In genomic region chr11:57458410-57459111, GRCh38 we compare ENCODE assay signal across 8 cellular contexts. TPM values are rescaled to one million over a fixed set of nuclear protein-coding genes. Genes with fewer than 3 reads are reported as not detected.
DNase-seq lines count a peak whose midpoint lies in the region; ATAC-seq and TF ChIP-seq lines count a peak whose summit lies in the region.

No MANE protein-coding gene starts in this region.

- H3K9ac ChIP-seq in BLaER1 (no peak overlapping the region), HCT116 (ENCODE audit: low read length) (peak overlapping the region; percentile 57)

- ATAC-seq in HCT116: peak; percentile 47
- ATAC-seq in SK-N-SH treated with all-trans-retinoic acid at 6 μM for 48 hours: peak; percentile 56
- ATAC-seq in body of pancreas: peak; percentile 47
- no peak for ATAC-seq in HG02870 (IDR thresholded peaks at IDR 0.05; ENCODE audit: unreplicated experiment)
- ATAC-seq in GM21737 (IDR thresholded peaks at IDR 0.05; ENCODE audit: unreplicated experiment): no peak

- CTCF ChIA-PET in HCT116 (lab: Charles Lee): interaction anchor here (0.6 to 3.9 kb wide), 17 partner anchors 14 to 1055 kb away, joined by 3 to 41 read pairs (median 4); partner anchors contain the start of genes SLC43A1 and UBE2L6

- H3K27me3 ChIP-seq in BLaER1 (peaks cover 51% of the 10 kb centered on the region), HCT116 (ENCODE audit: insufficient read depth, low read length) (no peaks in the 10 kb centered on the region), body of pancreas (no peaks in the 10 kb centered on the region), kidney epithelial cell (ENCODE audit: control insufficient read depth, insufficient read depth, low read length) (peaks cover 58% of the 10 kb centered on the region)

- H4K20me1 ChIP-seq in BLaER1: peaks cover 32% of the 10 kb centered on the region
- H4K20me1 ChIP-seq in HCT116 (ENCODE audit: insufficient read depth): no peaks in the 10 kb centered on the region

- no peaks in the 10 kb centered on the region for H3K79me2 ChIP-seq in HCT116 (ENCODE audit: insufficient read depth, low read length)

- intact Hi-C loops in HCT116 (cut with micrococcal nuclease) (loop anchor here (1.0 to 5.0 kb wide), 4 partner anchors 111 to 1054 kb away; no protein-coding TSS in a partner anchor), body of pancreas (cut with DNase I) (no loop called here)

- POLR2A ChIA-PET in HCT116 (lab: Charles Lee): interaction anchor here (1.3 to 1.7 kb wide), 3 partner anchors 66 to 185 kb away, joined by 4 to 5 read pairs (median 4); no protein-coding TSS in a partner anchor

- TF ChIP-seq CTCF in HCT116 (IDR thresholded peaks at IDR 0.05 in 2 of 3, conservative IDR thresholded peaks at IDR 0.05 in 1 of 3; ENCODE audit: borderline replicate concordance in 1 of 3, insufficient read depth in 1 of 3, low read depth in 2 of 3, low read length in 2 of 3): peak; percentile 78 to 94 (median 85)
- TF ChIP-seq CTCF in body of pancreas (IDR thresholded peaks at IDR 0.05): peak; percentile 67 to 86 (median 75)
- TF ChIP-seq CTCF in kidney epithelial cell (IDR thresholded peaks at IDR 0.05; ENCODE audit: insufficient read depth, low read length, poor library complexity, severe bottlenecking): peak; percentile 83

- no peaks in the 10 kb centered on the region for H3K9me2 ChIP-seq in HCT116 (ENCODE audit: insufficient read depth)

- peak overlapping the region; percentile 98 for H3K4me2 ChIP-seq in BLaER1
- H3K4me2 ChIP-seq in HCT116 (ENCODE audit: low read length): peak overlapping the region; percentile 98

- TF ChIP-seq POLR2A in HCT116 (IDR thresholded peaks at IDR 0.05; ENCODE audit: borderline replicate concordance, extremely low read depth, insufficient read depth, insufficient read length) (no peak), body of pancreas (IDR thresholded peaks at IDR 0.05) (no peak)

- H3K9me3 ChIP-seq in BLaER1 (no peaks in the 10 kb centered on the region), HCT116 (ENCODE audit: control insufficient read depth in 1 of 2, insufficient read depth in 1 of 2, low read depth in 1 of 2, low read length in 2 of 2) (no peaks in the 10 kb centered on the region), body of pancreas (no peaks in the 10 kb centered on the region)

- no peaks in the 10 kb centered on the region for H3K36me3 ChIP-seq in BLaER1
- no peaks in the 10 kb centered on the region for H3K36me3 ChIP-seq in HCT116 (ENCODE audit: control insufficient read depth in 1 of 2, insufficient read depth in 2 of 2, low read length in 2 of 2)
- H3K36me3 ChIP-seq in body of pancreas (replicated peaks in 1 of 2; ENCODE audit: insufficient read depth in 1 of 2, low read depth in 2 of 2): no peaks in the 10 kb centered on the region
- H3K36me3 ChIP-seq in kidney epithelial cell (ENCODE audit: control insufficient read depth, insufficient read depth, low read length): no peaks in the 10 kb centered on the region

- no peak overlapping the region for H3K27ac ChIP-seq in BLaER1
- no peak overlapping the region for H3K27ac ChIP-seq in HCT116 (ENCODE audit: low read depth, low read length)
- peak overlapping the region in 1 of 4 donors; percentile 3 for H3K27ac ChIP-seq in body of pancreas

- TF ChIP-seq RAD21 in HCT116 (IDR thresholded peaks at IDR 0.05; ENCODE audit: low read depth): peak; percentile 62

- 1 to 2% methylated on average over 22 to 41 of the region's 41 CpGs for WGBS in body of pancreas, 2 donors

- RAD21 ChIA-PET in HCT116 (lab: Charles Lee; ENCODE audit: low non-redundant PET in 1 of 2, low total read pairs in 2 of 2, uncharacterized antibody in 2 of 2, unreplicated experiment in 2 of 2): interaction anchor here (0.6 to 2.1 kb wide), 4 partner anchors 39 to 183 kb away, joined by 3 to 5 read pairs (median 4); no protein-coding TSS in a partner anchor

- H2AFZ ChIP-seq in HCT116 (ENCODE audit: low read depth, low read length, poor library complexity, severe bottlenecking): peak overlapping the region; percentile 98

- no TSS peak for BruUV-seq in HCT116 (replicated peaks; lab: Mats Ljungman, UMichigan)

- no peak for DNase-seq in HCT116 (ENCODE audit: low read depth, low spot score)
- DNase-seq in body of pancreas: peak; percentile 39 to 64 (median 60)
- DNase-seq in kidney epithelial cell (ENCODE audit: low read depth): no peak
- DNase-seq in stimulated activated CD4-positive, alpha-beta T cell treated with anti-CD3 and anti-CD28 coated beads, Interleukin-2, amount 100 ng/mL, for 48 hours: peak; percentile 45 to 49

- H3K4me1 ChIP-seq in BLaER1 (peaks cover 51% of the 10 kb centered on the region), HCT116 (ENCODE audit: control insufficient read depth in 1 of 2, insufficient read depth in 2 of 2, low read length in 2 of 2) (peaks cover 16 to 42% of the 10 kb centered on the region in 2 experiments; a peak in 3 of 4 replicates), body of pancreas (peaks cover 49% of the 10 kb centered on the region)

- H3K4me3 ChIP-seq in BLaER1 (peak overlapping the region; percentile 76), HCT116 (replicated peaks in 1 of 2; ENCODE audit: low read depth in 1 of 2, low read length in 2 of 2) (peak overlapping the region; percentile 41 to 67), body of pancreas (no peak overlapping the region), kidney epithelial cell (ENCODE audit: low read depth, low read length) (no peak overlapping the region)

TF ChIP-seq in HCT116, 20 proteins besides CTCF, POLR2A, EP300 and RAD21:
- TF ChIP-seq CEBPB (IDR thresholded peaks at IDR 0.05; ENCODE audit: low read depth): no peak

TF ChIP-seq in SK-N-SH treated with all-trans-retinoic acid at 6 μM for 48 hours, 23 proteins besides CTCF, POLR2A, EP300 and RAD21:
- TF ChIP-seq GLIS3 (CRISPR knock-in tag; IDR thresholded peaks at IDR 0.05) (no peak), ZFP30 (CRISPR knock-in tag; IDR thresholded peaks at IDR 0.05) (no peak), TCF4 (CRISPR knock-in tag; IDR thresholded peaks at IDR 0.05; ENCODE audit: borderline replicate concordance) (no peak), PPARA (CRISPR knock-in tag; IDR thresholded peaks at IDR 0.05; ENCODE audit: borderline replicate concordance) (no peak), ZNF8 (CRISPR knock-in tag; IDR thresholded peaks at IDR 0.05) (no peak), CSDC2 (CRISPR knock-in tag; IDR thresholded peaks at IDR 0.05) (no peak), CSRNP3 (CRISPR knock-in tag; IDR thresholded peaks at IDR 0.05) (no peak), ESRRG (CRISPR knock-in tag; IDR thresholded peaks at IDR 0.05) (no peak), ZFP3 (CRISPR knock-in tag; IDR thresholded peaks at IDR 0.05) (no peak), PATZ1 (CRISPR knock-in tag; IDR thresholded peaks at IDR 0.05; ENCODE audit: borderline replicate concordance) (no peak), RARB (CRISPR knock-in tag; IDR thresholded peaks at IDR 0.05) (no peak), ISL1 (CRISPR knock-in tag; IDR thresholded peaks at IDR 0.05) (no peak), ARNTL (CRISPR knock-in tag; IDR thresholded peaks at IDR 0.05; ENCODE audit: borderline replicate concordance, low read depth) (no peak), TOX (CRISPR knock-in tag; IDR thresholded peaks at IDR 0.05; ENCODE audit: borderline replicate concordance) (no peak), ZC3H10 (CRISPR knock-in tag; IDR thresholded peaks at IDR 0.05) (no peak)

RNA-seq across cellular contexts. Expression of gene RTN4RL2, which starts 1.8 kb away (rescaled TPM):
- total RNA-seq in HCT116 (2021; ENCODE audit: unreplicated experiment) (24.0 TPM), body of pancreas (1 to 10 TPM in 1 of 2 donors, under 1 TPM in 1; 0.99 to 3.4 TPM), kidney epithelial cell (0.48 and 0.67 TPM in 2 replicates)
- 28.1 and 30.0 TPM in 2 replicates for polyA plus RNA-seq in HCT116 (2012)

RNA-seq across cellular contexts. Expression of gene SLC43A3, which starts 31.6 kb away (rescaled TPM):
- total RNA-seq in HCT116 (2021; ENCODE audit: unreplicated experiment): 36.9 TPM
- 16.7 and 20.8 TPM in 2 replicates for polyA plus RNA-seq in HCT116 (2012)
- 10 to 100 TPM; 23.1 to 30.0 TPM for total RNA-seq in body of pancreas
- total RNA-seq in kidney epithelial cell: 108 and 155 TPM in 2 replicates

RNA-seq across cellular contexts. Expression of gene SLC43A1, which starts 56.9 kb away (rescaled TPM):
- total RNA-seq in HCT116 (2021; ENCODE audit: unreplicated experiment) (11.8 TPM), body of pancreas (100 to 1,000 TPM in 1 of 2 donors, 10 to 100 TPM in 1; 87.7 to 128 TPM), kidney epithelial cell (12.5 and 16.7 TPM in 2 replicates)
- 12.9 and 13.5 TPM in 2 replicates for polyA plus RNA-seq in HCT116 (2012)

Comparison
In these comparisons a context has a peak if more than half of its experiments do, and no peak if none do; other contexts are left out.
1. H3K4me3 ChIP-seq: peak in BLaER1 (single experiment) and HCT116 (2 of 2); none in body of pancreas (0 of 2) and kidney epithelial cell (single experiment).
2. ATAC-seq: peak in HCT116 (single experiment), SK-N-SH treated with all-trans-retinoic acid at 6 μM for 48 hours (single experiment) and body of pancreas (single experiment); none in HG02870 (single experiment) and GM21737 (single experiment).
3. DNase-seq: peak in body of pancreas (4 of 4) and stimulated activated CD4-positive, alpha-beta T cell treated with anti-CD3 and anti-CD28 coated beads, Interleukin-2, amount 100 ng/mL, for 48 hours (2 of 2); none in HCT116 (single experiment) and kidney epithelial cell (single experiment).
4. Peak in every context shown above with its lines, with median percentiles within 50 percentile points of each other: CTCF ChIP-seq.